Comparison of ENCODE assay signal across 9 cellular contexts in genomic region chr7:150977382-150978135, GRCh38. TPM values are rescaled to one million over a fixed set of nuclear protein-coding genes. Genes with fewer than 3 reads are reported as not detected.
DNase-seq lines count a peak whose midpoint lies in the region; ATAC-seq and TF ChIP-seq lines count a peak whose summit lies in the region.
"Had no signal": no experiment of that assay in that cellular context is flagged by ENCODE, and none has a peak within 500 bp of the region (broad histone marks: within the 10 kb centered on the region; RNA-seq: fewer than 3 reads in every experiment).

No MANE protein-coding gene starts in this region.

- no peak overlapping the region for H3K9ac ChIP-seq in GM23248

- no peak for TF ChIP-seq POLR2A in suprapubic skin (IDR thresholded peaks at IDR 0.05)

- H3K4me2 ChIP-seq in GM23248 (ENCODE audit: unreplicated experiment): no peak overlapping the region

- H3K27me3 ChIP-seq in right cardiac atrium (ENCODE audit: control insufficient read depth, insufficient read depth): no peaks in the 10 kb centered on the region
- H3K27me3 ChIP-seq in suprapubic skin: peaks cover 88% of the 10 kb centered on the region
- H3K27me3 ChIP-seq in GM23248 (replicated peaks; ENCODE audit: insufficient read depth): peaks cover 54% of the 10 kb centered on the region

- H3K9me3 Mint-ChIP-seq in activated CD4-positive, alpha-beta T cell treated with anti-CD3 and anti-CD28 coated beads, Interleukin-2, amount 10 ng/mL, durations not matched to agents 24 days and 14 days: no peaks in the 10 kb centered on the region

- H3K4me1 Mint-ChIP-seq in activated CD4-positive, alpha-beta T cell treated with anti-CD3 and anti-CD28 coated beads, Interleukin-2, amount 10 ng/mL, durations not matched to agents 24 days and 14 days: peaks cover 24% of the 10 kb centered on the region

- WGBS in right cardiac atrium: 2% methylated on average over 65 of the region's 65 CpGs
- WGBS in suprapubic skin: 12% methylated on average over 15 of the region's 65 CpGs
- 3 to 8% methylated on average over 9 to 57 of the region's 65 CpGs for WGBS in GM23248 (ENCODE audit: low coverage in 1 of 2, low lambda C conversion rate in 2 of 2, missing lambda C conversion rate in 2 of 2), 2 experiments

- H4K20me1 ChIP-seq in GM23248 (ENCODE audit: insufficient read depth): no peaks in the 10 kb centered on the region

- TF ChIP-seq CTCF in suprapubic skin (IDR thresholded peaks at IDR 0.05): no peak

- H3K9me3 ChIP-seq in right cardiac atrium (ENCODE audit: control insufficient read depth, low read length) (no peaks in the 10 kb centered on the region), suprapubic skin (no peaks in the 10 kb centered on the region), GM23248 (ENCODE audit: low read depth) (no peaks in the 10 kb centered on the region)

- H3K4me1 ChIP-seq in right cardiac atrium (ENCODE audit: control insufficient read depth, insufficient read depth, low read length) (peaks cover 2% of the 10 kb centered on the region), suprapubic skin (peaks cover 41% of the 10 kb centered on the region), GM23248 (ENCODE audit: insufficient read depth) (no peaks in the 10 kb centered on the region)

- H3K27me3 Mint-ChIP-seq in activated CD4-positive, alpha-beta T cell treated with anti-CD3 and anti-CD28 coated beads, Interleukin-2, amount 10 ng/mL, durations not matched to agents 24 days and 14 days: peaks cover 54% of the 10 kb centered on the region

- no peak for DNase-seq in activated CD4-positive, alpha-beta T cell treated with anti-CD3 and anti-CD28 coated beads, Interleukin-2, amount 10 ng/mL, durations not matched to agents 24 days and 14 days
- no peak for DNase-seq in activated CD4-positive, alpha-beta T cell treated with anti-CD3 and anti-CD28 coated beads for 48 hours
- DNase-seq in RPMI8226 (peak; percentile 25), right cardiac atrium (peak in 2 of 3 donors; percentile 71 to 83), suprapubic skin (ENCODE audit: low spot score in 2 of 2) (no peak), GM23248 (no peak), AG20443 (ENCODE audit: low spot score) (no peak)
- DNase-seq: MV-4-11 had no signal

- peak overlapping the region; percentile 85 for H3K4me3 Mint-ChIP-seq in activated CD4-positive, alpha-beta T cell treated with anti-CD3 and anti-CD28 coated beads, Interleukin-2, amount 10 ng/mL, durations not matched to agents 24 days and 14 days

- H2AFZ ChIP-seq in GM23248: no peak overlapping the region

- in situ Hi-C loops in GM23248 (cut with MboI): no loop called here

- H3K4me3 ChIP-seq in right cardiac atrium (ENCODE audit: low read length) (peak overlapping the region; percentile 76), suprapubic skin (peak overlapping the region; percentile 42), GM23248 (no peak overlapping the region)

- H3K27ac Mint-ChIP-seq in activated CD4-positive, alpha-beta T cell treated with anti-CD3 and anti-CD28 coated beads, Interleukin-2, amount 10 ng/mL, durations not matched to agents 24 days and 14 days: no peak overlapping the region

- intact Hi-C loops in activated CD4-positive, alpha-beta T cell treated with anti-CD3 and anti-CD28 coated beads, Interleukin-2, amount 10 ng/mL, durations not matched to agents 24 days and 14 days (cut with micrococcal nuclease): loop anchor here (5.0 to 10.0 kb wide), 2 partner anchors 35 to 137 kb away; no protein-coding TSS in a partner anchor
- intact Hi-C loops in right cardiac atrium (cut with DNase I): no loop called here

- H3K9me2 ChIP-seq in GM23248 (ENCODE audit: insufficient read depth): no peaks in the 10 kb centered on the region

- TF ChIP-seq EP300 in suprapubic skin (IDR thresholded peaks at IDR 0.05): no peak

- peak overlapping the region; percentile 94 for H3K27ac ChIP-seq in right cardiac atrium (ENCODE audit: low read length)
- no peak overlapping the region for H3K27ac ChIP-seq in suprapubic skin
- H3K27ac ChIP-seq in GM23248: no peak overlapping the region

- ATAC-seq in right cardiac atrium (peak in 1 of 2 donors; percentile 1), HG03521 (IDR thresholded peaks at IDR 0.05; ENCODE audit: unreplicated experiment) (no peak)

- H3K79me2 ChIP-seq in GM23248 (ENCODE audit: insufficient read depth): no peaks in the 10 kb centered on the region

- H3K36me3 ChIP-seq in suprapubic skin: no peaks in the 10 kb centered on the region
- no peaks in the 10 kb centered on the region for H3K36me3 ChIP-seq in GM23248 (ENCODE audit: low read depth)

- no peaks in the 10 kb centered on the region for H3F3A ChIP-seq in GM23248 (ENCODE audit: insufficient read depth)

- H3K36me3 Mint-ChIP-seq in activated CD4-positive, alpha-beta T cell treated with anti-CD3 and anti-CD28 coated beads, Interleukin-2, amount 10 ng/mL, durations not matched to agents 24 days and 14 days (ENCODE audit: low read depth): peaks cover 4% of the 10 kb centered on the region

RNA-seq across cellular contexts. Expression of gene KCNH2, which starts 0.6 kb away (rescaled TPM):
- 0.36 and 0.37 TPM in 2 replicates for total RNA-seq in activated CD4-positive, alpha-beta T cell treated with anti-CD3 and anti-CD28 coated beads, Interleukin-2, amount 10 ng/mL, durations not matched to agents 24 days and 14 days
- 100 to 1,000 TPM; 113 to 163 (median 126) TPM for total RNA-seq in right cardiac atrium
- polyA plus RNA-seq in right cardiac atrium: 132 TPM
- total RNA-seq in suprapubic skin: under 1 TPM in 1 of 4 donors, not detected in 3; 0.70 TPM
- not detected in 2 replicates for total RNA-seq in GM23248 (2014; rRNA removed; shearing (Covaris generic))
- not detected in 2 replicates for polyA plus RNA-seq in GM23248 (2016; fragmentation: Nextera tagmentation; extraction: Ambion mirVana)

RNA-seq across cellular contexts. Expression of gene NOS3, which starts 13.3 kb away (rescaled TPM):
- 14.3 and 15.7 TPM in 2 replicates for total RNA-seq in activated CD4-positive, alpha-beta T cell treated with anti-CD3 and anti-CD28 coated beads, Interleukin-2, amount 10 ng/mL, durations not matched to agents 24 days and 14 days
- total RNA-seq in right cardiac atrium: 10 to 100 TPM; 20.5 to 80.4 (median 24.7) TPM
- 13.5 TPM for polyA plus RNA-seq in right cardiac atrium
- total RNA-seq in suprapubic skin: 10 to 100 TPM in 1 of 4 donors, 1 to 10 TPM in 3; 2.6 to 10.9 (median 6.8) TPM
- total RNA-seq in GM23248 (2014; rRNA removed; shearing (Covaris generic)): 0.13 and 0.32 TPM in 2 replicates
- polyA plus RNA-seq in GM23248 (2016; fragmentation: Nextera tagmentation; extraction: Ambion mirVana): 0.61 and 0.83 TPM in 2 replicates

RNA-seq across cellular contexts. Expression of gene ATG9B, which starts 46.7 kb away (rescaled TPM):
- total RNA-seq in activated CD4-positive, alpha-beta T cell treated with anti-CD3 and anti-CD28 coated beads, Interleukin-2, amount 10 ng/mL, durations not matched to agents 24 days and 14 days: 7.3 and 7.5 TPM in 2 replicates
- total RNA-seq in right cardiac atrium (under 1 TPM in 2 of 4 donors, not detected in 2; 0.18 to 0.23 TPM), suprapubic skin (100 to 1,000 TPM in 2 of 4 donors, 10 to 100 TPM in 2; 27.0 to 195 (median 122) TPM)
- polyA plus RNA-seq in right cardiac atrium (0.43 TPM), GM23248 (2016; fragmentation: Nextera tagmentation; extraction: Ambion mirVana) (0.79 and 0.81 TPM in 2 replicates)
- not detected in 2 replicates for total RNA-seq in GM23248 (2014; rRNA removed; shearing (Covaris generic))

RNA-seq across cellular contexts. Expression of gene ABCB8, which starts 50.7 kb away (rescaled TPM):
- 56.4 and 57.4 TPM in 2 replicates for total RNA-seq in activated CD4-positive, alpha-beta T cell treated with anti-CD3 and anti-CD28 coated beads, Interleukin-2, amount 10 ng/mL, durations not matched to agents 24 days and 14 days
- 10 to 100 TPM; 20.9 to 24.5 (median 23.4) TPM for total RNA-seq in right cardiac atrium
- 19.6 TPM for polyA plus RNA-seq in right cardiac atrium
- total RNA-seq in suprapubic skin: 10 to 100 TPM; 29.5 to 42.3 (median 31.9) TPM
- total RNA-seq in GM23248 (2014; rRNA removed; shearing (Covaris generic)): 31.6 and 32.2 TPM in 2 replicates
- polyA plus RNA-seq in GM23248 (2016; fragmentation: Nextera tagmentation; extraction: Ambion mirVana): 28.5 and 29.6 TPM in 2 replicates

Comparison
In these comparisons a context has a peak if more than half of its experiments do, and no peak if none do; other contexts are left out.
1. DNase-seq: peak in RPMI8226 (single experiment) and right cardiac atrium (2 of 3); none in activated CD4-positive, alpha-beta T cell treated with anti-CD3 and anti-CD28 coated beads, Interleukin-2, amount 10 ng/mL, durations not matched to agents 24 days and 14 days (single experiment), activated CD4-positive, alpha-beta T cell treated with anti-CD3 and anti-CD28 coated beads for 48 hours (single experiment), suprapubic skin (0 of 2), GM23248 (single experiment) and AG20443 (single experiment).
2. RNA of gene KCNH2, which starts 0.6 kb away (total RNA-seq): 113 to 163 TPM in right cardiac atrium; 0.36 to 0.37 TPM in activated CD4-positive, alpha-beta T cell treated with anti-CD3 and anti-CD28 coated beads, Interleukin-2, amount 10 ng/mL, durations not matched to agents 24 days and 14 days, 0.70 TPM in suprapubic skin and not detected in GM23248; every median in the first group is over 10 times any median in the second.